12 cellular contexts compared by ENCODE assay signal in the genomic region with DNA sequence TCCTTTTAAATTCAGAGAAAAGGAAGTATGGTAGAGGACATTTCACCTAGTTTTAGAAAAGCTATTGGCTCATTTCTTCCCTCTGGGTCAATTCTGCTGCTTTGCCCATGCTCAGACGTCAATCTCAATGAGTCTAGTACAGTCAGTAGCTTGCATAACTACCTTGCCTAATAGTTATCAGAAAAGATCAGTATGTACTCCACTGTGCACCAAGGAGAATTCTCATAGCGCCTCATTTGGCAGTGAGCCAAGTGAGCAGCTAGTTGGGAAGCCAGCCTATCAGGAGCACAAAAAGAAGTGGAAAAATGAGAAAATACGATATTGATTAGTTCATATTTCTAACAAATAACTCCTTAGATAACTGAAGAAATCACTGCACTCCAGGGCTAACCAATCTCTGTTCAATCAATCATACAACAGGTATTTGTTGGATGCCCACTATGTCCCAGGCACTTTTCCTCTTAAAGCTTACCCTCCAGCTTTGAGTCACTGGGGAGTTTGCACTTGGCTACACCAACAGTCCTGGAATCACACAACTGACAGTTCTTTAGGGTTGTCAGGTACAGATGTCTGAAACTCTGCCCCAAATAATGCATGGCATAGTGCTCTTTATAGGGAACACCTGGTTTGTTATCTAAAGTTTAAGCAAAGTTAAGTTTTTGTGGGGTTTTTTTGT. TPM values are rescaled to one million over a fixed set of nuclear protein-coding genes. Genes with fewer than 3 reads are reported as not detected.
DNase-seq lines count a peak whose midpoint lies in the region; FAIRE-seq and TF ChIP-seq lines count a peak whose summit lies in the region.
"Had no signal": no experiment of that assay in that cellular context is flagged by ENCODE, and none has a peak within 500 bp of the region (broad histone marks: within the 10 kb centered on the region; RNA-seq: fewer than 3 reads in every experiment).

No MANE protein-coding gene starts in this region.

- H3K79me2 ChIP-seq in trophoblast cell (ENCODE audit: control insufficient read depth, insufficient read depth, low read length, poor library complexity) = no peaks in the 10 kb centered on the region

- H3K36me3 Mint-ChIP-seq in activated T-helper 1 cell treated with anti-CD3 and anti-CD28 coated beads, Interleukin-12 subunit alpha, Interleukin-12 subunit beta, Interleukin-2, Interleukin-4 antibody, amounts not matched to agents 30 ng/mL and 10 ng/mL and 1 ng/mL, durations not matched to agents 14 hours and 24 hours and 36 hours (ENCODE audit: low read depth) = peaks cover 2% of the 10 kb centered on the region
- H3K36me3 Mint-ChIP-seq: activated naive CD4-positive, alpha-beta T cell treated with anti-CD3 and anti-CD28 coated beads, Interleukin-2, amount 50 U/mL, for 24 hours had no signal

- H3K27me3 ChIP-seq in trophoblast cell (ENCODE audit: insufficient read depth, low read length) = no peaks in the 10 kb centered on the region
- no peaks in the 10 kb centered on the region for H3K27me3 ChIP-seq in H7 (ENCODE audit: control insufficient read depth, insufficient read depth, low read length)

- no peaks in the 10 kb centered on the region for H3K9me3 ChIP-seq in trophoblast cell (ENCODE audit: insufficient read depth, low read depth, low read length)
- H3K9me3 ChIP-seq: Caco-2 had no signal

- no peak overlapping the region for H3K4me2 ChIP-seq in trophoblast cell (ENCODE audit: low read length)

- H3K9ac ChIP-seq in trophoblast cell (ENCODE audit: low read length) = no peak overlapping the region

- no peaks in the 10 kb centered on the region for H3K9me3 Mint-ChIP-seq in activated T-helper 1 cell treated with anti-CD3 and anti-CD28 coated beads, Interleukin-12 subunit alpha, Interleukin-12 subunit beta, Interleukin-2, Interleukin-4 antibody, amounts not matched to agents 30 ng/mL and 10 ng/mL and 1 ng/mL, durations not matched to agents 14 hours and 24 hours and 36 hours
- H3K9me3 Mint-ChIP-seq: activated naive CD4-positive, alpha-beta T cell treated with anti-CD3 and anti-CD28 coated beads, Interleukin-2, amount 50 U/mL, for 24 hours had no signal

- H3K4me3 ChIP-seq in trophoblast cell (ENCODE audit: low read depth, low read length) (no peak overlapping the region), H7 (ENCODE audit: insufficient read depth, low read depth, low read length) (no peak overlapping the region)

- H4K91ac ChIP-seq in trophoblast cell (ENCODE audit: low read depth, low read length) = no peak overlapping the region

- no peak overlapping the region for H3K14ac ChIP-seq in trophoblast cell (ENCODE audit: low read length)

- no peak overlapping the region for H2AK5ac ChIP-seq in trophoblast cell (ENCODE audit: low read length)

- DNase-seq in HT-29 (ENCODE audit: low spot score) = peak; percentile 19
- peak; percentile 47 for DNase-seq in NCI-H69 (lab: John Stamatoyannopoulos, UW)
- DNase-seq in erythroblast (lab: John Stamatoyannopoulos, UW) = peak; percentile 26 to 39
- peak; percentile 86 to 99 for DNase-seq in trophoblast cell
- DNase-seq in D341Med (ENCODE audit: low spot score) = no peak
- DNase-seq in activated T-helper 1 cell treated with anti-CD3 and anti-CD28 coated beads, Interleukin-12 subunit alpha, Interleukin-12 subunit beta, Interleukin-2, Interleukin-4 antibody, amounts not matched to agents 30 ng/mL and 10 ng/mL and 1 ng/mL, durations not matched to agents 14 hours and 24 hours and 36 hours (ENCODE audit: low spot score) = no peak
- DNase-seq in frontal cortex (ENCODE audit: low spot score in 2 of 2) = no peak
- no peak for DNase-seq in H7
- DNase-seq: Caco-2, hippocampal formation, NCI-H1092 treated with DMSO at 0.1 percent for 48 hours had no signal

- H2BK12ac ChIP-seq in trophoblast cell (ENCODE audit: low read length) = no peak overlapping the region

- no CpG with 5 or more reads among the region's 3 CpGs for WGBS in trophoblast cell (ENCODE audit: extremely low coverage, insufficient coverage, insufficient read length)

- H2AFZ ChIP-seq in trophoblast cell (ENCODE audit: insufficient read depth, low read length, poor library complexity) = no peak overlapping the region

- no peaks in the 10 kb centered on the region for H3K4me1 ChIP-seq in trophoblast cell (ENCODE audit: control insufficient read depth in 1 of 2, insufficient read depth in 2 of 2, low read length in 2 of 2)
- H3K4me1 ChIP-seq: Caco-2 had no signal

- H4K8ac ChIP-seq in trophoblast cell (ENCODE audit: low read depth, low read length) = no peak overlapping the region

- H3K4ac ChIP-seq in trophoblast cell (ENCODE audit: low read depth, low read length) = no peak overlapping the region

- H3K18ac ChIP-seq in trophoblast cell (ENCODE audit: low read length) = no peak overlapping the region

- no peak overlapping the region for H2BK5ac ChIP-seq in trophoblast cell (ENCODE audit: low read depth, low read length, poor library complexity)

- H3K23ac ChIP-seq in trophoblast cell (ENCODE audit: low read length) = no peak overlapping the region

- no peak overlapping the region for H3K27ac Mint-ChIP-seq in activated T-helper 1 cell treated with anti-CD3 and anti-CD28 coated beads, Interleukin-12 subunit alpha, Interleukin-12 subunit beta, Interleukin-2, Interleukin-4 antibody, amounts not matched to agents 30 ng/mL and 10 ng/mL and 1 ng/mL, durations not matched to agents 14 hours and 24 hours and 36 hours
- H3K27ac Mint-ChIP-seq: activated naive CD4-positive, alpha-beta T cell treated with anti-CD3 and anti-CD28 coated beads, Interleukin-2, amount 50 U/mL, for 24 hours had no signal

- H3K4me1 Mint-ChIP-seq in activated T-helper 1 cell treated with anti-CD3 and anti-CD28 coated beads, Interleukin-12 subunit alpha, Interleukin-12 subunit beta, Interleukin-2, Interleukin-4 antibody, amounts not matched to agents 30 ng/mL and 10 ng/mL and 1 ng/mL, durations not matched to agents 14 hours and 24 hours and 36 hours (ENCODE audit: low read depth) = peaks cover 6% of the 10 kb centered on the region

- H3K27ac ChIP-seq in trophoblast cell (ENCODE audit: low read depth, low read length) = no peak overlapping the region

- H4K12ac ChIP-seq in trophoblast cell (ENCODE audit: low read depth, low read length) = no peak overlapping the region

- no peaks in the 10 kb centered on the region for H3K36me3 ChIP-seq in trophoblast cell (ENCODE audit: control insufficient read depth in 1 of 2, insufficient read depth in 2 of 2, low read length in 2 of 2)
- H3K36me3 ChIP-seq in H7 (replicated peaks; ENCODE audit: control insufficient read depth, insufficient read depth, low read length) = no peaks in the 10 kb centered on the region

- H2BK120ac ChIP-seq in trophoblast cell (ENCODE audit: insufficient read depth, low read length, poor library complexity) = no peak overlapping the region

- TF ChIP-seq POLR2A in erythroblast (IDR thresholded peaks at IDR 0.05; ENCODE audit: low read length) = no peak

- no peak overlapping the region for H3K4me3 Mint-ChIP-seq in activated T-helper 1 cell treated with anti-CD3 and anti-CD28 coated beads, Interleukin-12 subunit alpha, Interleukin-12 subunit beta, Interleukin-2, Interleukin-4 antibody, amounts not matched to agents 30 ng/mL and 10 ng/mL and 1 ng/mL, durations not matched to agents 14 hours and 24 hours and 36 hours
- H3K4me3 Mint-ChIP-seq: activated naive CD4-positive, alpha-beta T cell treated with anti-CD3 and anti-CD28 coated beads, Interleukin-2, amount 50 U/mL, for 24 hours had no signal

- intact Hi-C loops in activated T-helper 1 cell treated with anti-CD3 and anti-CD28 coated beads, Interleukin-12 subunit alpha, Interleukin-12 subunit beta, Interleukin-2, Interleukin-4 antibody, amounts not matched to agents 30 ng/mL and 10 ng/mL and 1 ng/mL, durations not matched to agents 14 hours and 24 hours and 36 hours (cut with micrococcal nuclease) = no loop called here

- no peaks in the 10 kb centered on the region for H3K27me3 Mint-ChIP-seq in activated T-helper 1 cell treated with anti-CD3 and anti-CD28 coated beads, Interleukin-12 subunit alpha, Interleukin-12 subunit beta, Interleukin-2, Interleukin-4 antibody, amounts not matched to agents 30 ng/mL and 10 ng/mL and 1 ng/mL, durations not matched to agents 14 hours and 24 hours and 36 hours (ENCODE audit: insufficient read depth)
- H3K27me3 Mint-ChIP-seq: activated naive CD4-positive, alpha-beta T cell treated with anti-CD3 and anti-CD28 coated beads, Interleukin-2, amount 50 U/mL, for 24 hours had no signal

- H3K79me1 ChIP-seq in trophoblast cell (ENCODE audit: low read length) = no peaks in the 10 kb centered on the region

- no peak for FAIRE-seq in frontal cortex (lab: Jason Lieb, UNC)

RNA-seq across cellular contexts. Expression of a gene that starts 50.2 kb away (rescaled TPM):
- total RNA-seq in HT-29 (2014; rRNA removed; shearing (Covaris generic)) = 107 and 112 TPM in 2 replicates
- 297 and 312 TPM in 2 replicates for polyA plus RNA-seq in trophoblast cell (2013)
- total RNA-seq in activated T-helper 1 cell treated with anti-CD3 and anti-CD28 coated beads, Interleukin-12 subunit alpha, Interleukin-12 subunit beta, Interleukin-2, Interleukin-4 antibody, amounts not matched to agents 30 ng/mL and 10 ng/mL and 1 ng/mL, durations not matched to agents 14 hours and 24 hours and 36 hours = 119 and 124 TPM in 2 replicates
- 27.3 TPM for total RNA-seq in frontal cortex
- total RNA-seq in H7 (2014; rRNA removed; shearing (Covaris generic)) = 320 and 326 TPM in 2 replicates

Comparison
In these comparisons a context has a peak if more than half of its experiments do, and no peak if none do; other contexts are left out.
1. DNase-seq: peak in HT-29 (single experiment), NCI-H69 (single experiment), erythroblast (2 of 2) and trophoblast cell (2 of 2); none in D341Med (single experiment), activated T-helper 1 cell treated with anti-CD3 and anti-CD28 coated beads, Interleukin-12 subunit alpha, Interleukin-12 subunit beta, Interleukin-2, Interleukin-4 antibody, amounts not matched to agents 30 ng/mL and 10 ng/mL and 1 ng/mL, durations not matched to agents 14 hours and 24 hours and 36 hours (single experiment), frontal cortex (0 of 2) and H7 (single experiment).